ENCODE assay signal across 8 cellular contexts in the genomic region with DNA sequence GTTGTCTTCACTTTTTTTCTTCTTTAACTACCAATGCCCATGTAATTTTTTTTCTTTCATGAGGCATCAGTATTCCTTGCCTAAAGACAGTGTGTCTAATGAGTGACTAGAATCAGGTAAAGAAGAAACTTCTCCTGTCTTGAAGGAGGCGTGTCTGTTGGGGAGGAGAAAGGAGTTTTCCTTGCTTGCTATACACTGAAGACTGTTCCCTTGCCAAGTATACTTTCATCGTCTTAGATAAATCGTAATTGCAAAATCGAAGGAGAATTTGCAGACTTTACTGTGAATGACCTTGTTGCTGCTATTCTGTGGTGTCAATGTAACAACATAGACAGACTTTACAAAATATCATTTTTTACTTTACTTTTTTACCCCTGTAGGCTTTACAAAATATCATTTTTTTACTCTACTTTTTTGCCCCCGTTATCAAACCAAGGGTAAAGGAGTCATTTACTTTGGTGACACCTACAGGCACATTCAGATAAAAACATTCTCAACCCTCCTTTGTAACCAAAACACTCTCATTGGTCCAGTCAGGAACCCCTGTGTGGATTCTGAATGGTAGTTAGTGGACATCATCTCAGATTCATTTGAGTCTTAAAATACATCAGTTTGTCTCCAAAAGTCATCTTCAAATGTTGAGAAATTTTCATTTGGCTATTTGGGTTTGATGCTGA.
DNase-seq lines count a peak whose midpoint lies in the region; ATAC-seq and TF ChIP-seq lines count a peak whose summit lies in the region.

No MANE protein-coding gene starts in this region.

- H4K8ac ChIP-seq in H9 (replicated peaks; ENCODE audit: insufficient read length, low read depth, low read length), result no peak overlapping the region

- H3K27ac ChIP-seq in H9 (ENCODE audit: insufficient read length, low read depth, low read length), result no peak overlapping the region

- no peak overlapping the region for H3K9ac ChIP-seq in H9 (ENCODE audit: extremely low read depth, insufficient read length, low read length)

- H3K4me3 Mint-ChIP-seq in H9, result no peak overlapping the region

- H2BK15ac ChIP-seq in H9 (ENCODE audit: low read depth, low read length), result no peak overlapping the region

- H2AFZ ChIP-seq in H9 (ENCODE audit: low read length), result no peak overlapping the region

- H3K18ac ChIP-seq in H9 (ENCODE audit: insufficient read length, low read depth, low read length), result no peak overlapping the region

- peaks cover 2% of the 10 kb centered on the region for H3K4me1 ChIP-seq in H9 (ENCODE audit: insufficient read depth, low read length)

- WGBS in H9 (ENCODE audit: extremely low coverage, insufficient read length, low lambda C conversion rate), result no CpG with 5 or more reads among the region's 5 CpGs

- no peaks in the 10 kb centered on the region for H3K79me1 ChIP-seq in H9 (ENCODE audit: insufficient read depth, low read depth, low read length, poor library complexity, severe bottlenecking)

- no peaks in the 10 kb centered on the region for H3K9me3 ChIP-seq in H9 (ENCODE audit: control insufficient read depth, low read depth, low read length)

- no peaks in the 10 kb centered on the region for H3K36me3 Mint-ChIP-seq in H9 (ENCODE audit: insufficient read depth in 1 of 3, low read depth in 3 of 3)

- no peaks in the 10 kb centered on the region for H4K20me1 ChIP-seq in H9 (ENCODE audit: control insufficient read depth, insufficient read depth, insufficient read length)

- no peak overlapping the region for H4K91ac ChIP-seq in H9 (ENCODE audit: insufficient read length, low read depth, low read length)

- H3K23me2 ChIP-seq in H9 (ENCODE audit: insufficient read length, low read depth, low read length, poor library complexity, severe bottlenecking), result no peaks in the 10 kb centered on the region

- no peak overlapping the region for H2BK120ac ChIP-seq in H9 (ENCODE audit: low read depth, low read length, poor library complexity, severe bottlenecking)

- H3K27ac Mint-ChIP-seq in H9, result no peak overlapping the region

- no peak overlapping the region for H3K14ac ChIP-seq in H9 (ENCODE audit: insufficient read depth, low read length)

- no peaks in the 10 kb centered on the region for H3K9me3 Mint-ChIP-seq in H9

- no peak overlapping the region for H3K56ac ChIP-seq in H9 (ENCODE audit: insufficient read length, low read depth, low read length)

- no peak overlapping the region for H4K5ac ChIP-seq in H9 (ENCODE audit: insufficient read length, low read depth, low read length)

- H2BK20ac ChIP-seq in H9 (ENCODE audit: low read depth, low read length, poor library complexity, severe bottlenecking), result no peak overlapping the region

- no peaks in the 10 kb centered on the region for H3K27me3 ChIP-seq in H9 (ENCODE audit: insufficient read depth, low read length)

- no peak overlapping the region for H2BK12ac ChIP-seq in H9 (ENCODE audit: insufficient read length, low read depth, low read length)

- no peaks in the 10 kb centered on the region for H3K79me2 ChIP-seq in H9 (ENCODE audit: insufficient read depth, low read length)

- no peak overlapping the region for H3K4ac ChIP-seq in H9 (ENCODE audit: low read depth, low read length)

- no peak overlapping the region for H3K23ac ChIP-seq in H9 (ENCODE audit: insufficient read length, low read depth, low read length)

- no peaks in the 10 kb centered on the region for H3K27me3 Mint-ChIP-seq in H9 (ENCODE audit: low read depth)

- TF ChIP-seq CTCF in GM12874 (IDR thresholded peaks at IDR 0.05; ENCODE audit: insufficient read depth, low read depth, low read length) (peak; percentile 27; the same call in 1 of the 2 replicates), H9 (conservative IDR thresholded peaks at IDR 0.05) (peak; percentile 69)

- no peak overlapping the region for H2AK5ac ChIP-seq in H9 (ENCODE audit: insufficient read length, low read length)

- peaks cover 0 to 10% of the 10 kb centered on the region in 2 experiments; a peak in 2 of 4 replicates for H3K4me1 Mint-ChIP-seq in H9

- no peak overlapping the region for H2BK5ac ChIP-seq in H9 (ENCODE audit: insufficient read length, low read length)

- no peak for ATAC-seq in GM19455 (IDR thresholded peaks at IDR 0.05; ENCODE audit: unreplicated experiment)

- DNase-seq in H9 (no peak), OCI-M1 (lab: John Stamatoyannopoulos, UW) (peak; percentile 63), iPS DF 19.7 (ENCODE audit: low read depth, low spot score) (peak; percentile 9), NCI-H2196 (lab: John Stamatoyannopoulos, UW; ENCODE audit: unreplicated experiment) (no peak), HK-2 (ENCODE audit: unreplicated experiment) (no peak)
- no peak for DNase-seq in activated naive CD4-positive, alpha-beta T cell treated with anti-CD3 and anti-CD28 coated beads, Interleukin-2, amount 50 U/mL, for 16 hours

- no peak overlapping the region for H3K4me2 ChIP-seq in H9 (ENCODE audit: insufficient read depth, insufficient read length, low read length)

- no peak overlapping the region for H3T11ph ChIP-seq in H9 (ENCODE audit: low read length)

Comparison
In these comparisons a context has a peak if more than half of its experiments do, and no peak if none do; other contexts are left out.
1. DNase-seq: peak in OCI-M1 (single experiment) and iPS DF 19.7 (single experiment); none in H9 (single experiment), NCI-H2196 (single experiment), activated naive CD4-positive, alpha-beta T cell treated with anti-CD3 and anti-CD28 coated beads, Interleukin-2, amount 50 U/mL, for 16 hours (single experiment) and HK-2 (single experiment).